Comparison of ENCODE assay signal across 20 cellular contexts in genomic region chr2:74017181-74017580, GRCh38. TPM values are rescaled to one million over a fixed set of nuclear protein-coding genes. Genes with fewer than 3 reads are reported as not detected.
DNase-seq lines count a peak whose midpoint lies in the region; ATAC-seq and TF ChIP-seq lines count a peak whose summit lies in the region.
"Had no signal": no experiment of that assay in that cellular context is flagged by ENCODE, and none has a peak within 500 bp of the region (broad histone marks: within the 10 kb centered on the region; RNA-seq: fewer than 3 reads in every experiment).

No MANE protein-coding gene starts in this region.

- H3K9me3 ChIP-seq in Caco-2, result no peaks in the 10 kb centered on the region; the same call in 1 of the 2 replicates
- H3K9me3 ChIP-seq: BE2C, tibial artery had no signal

- H3K36me3 ChIP-seq in Caco-2 (ENCODE audit: control insufficient read depth, insufficient read depth, low read length), result no peaks in the 10 kb centered on the region; the same call in 1 of the 2 replicates
- H3K36me3 ChIP-seq: BE2C, tibial artery had no signal

- H3K4me3 ChIP-seq in Caco-2 (ENCODE audit: low read depth, low read length), result no peak overlapping the region
- H3K4me3 ChIP-seq: tibial artery had no signal

- H3K4me3 Mint-ChIP-seq in natural killer cell treated with Interleukin-12 subunit alpha and Interleukin-12 subunit beta and Interleukin-15 and Interleukin-18, amount 100 ng/mL, for 72 hours, result no peak overlapping the region
- no peak overlapping the region for H3K4me3 Mint-ChIP-seq in mesothelial cell of epicardium
- no peak overlapping the region for H3K4me3 Mint-ChIP-seq in Caco-2 (ENCODE audit: unreplicated experiment)
- H3K4me3 Mint-ChIP-seq: T-helper 17 cell had no signal

- H3K9me3 Mint-ChIP-seq in natural killer cell treated with Interleukin-12 subunit alpha and Interleukin-12 subunit beta and Interleukin-15 and Interleukin-18, amount 100 ng/mL, for 72 hours, result no peaks in the 10 kb centered on the region
- no peaks in the 10 kb centered on the region for H3K9me3 Mint-ChIP-seq in mesothelial cell of epicardium
- no peaks in the 10 kb centered on the region for H3K9me3 Mint-ChIP-seq in Caco-2 (ENCODE audit: unreplicated experiment)

- CTCF ChIA-PET in Caco-2 (lab: Charles Lee), result no interaction called here

- POLR2A ChIA-PET in Caco-2 (lab: Charles Lee), result no interaction called here

- no peaks in the 10 kb centered on the region for H3K27me3 Mint-ChIP-seq in natural killer cell treated with Interleukin-12 subunit alpha and Interleukin-12 subunit beta and Interleukin-15 and Interleukin-18, amount 100 ng/mL, for 72 hours
- H3K27me3 Mint-ChIP-seq in mesothelial cell of epicardium (ENCODE audit: low read depth) (no peaks in the 10 kb centered on the region), Caco-2 (ENCODE audit: insufficient read depth, unreplicated experiment) (no peaks in the 10 kb centered on the region)
- H3K27me3 Mint-ChIP-seq: T-helper 17 cell had no signal

- H3K36me3 Mint-ChIP-seq in natural killer cell treated with Interleukin-12 subunit alpha and Interleukin-12 subunit beta and Interleukin-15 and Interleukin-18, amount 100 ng/mL, for 72 hours, result no peaks in the 10 kb centered on the region
- H3K36me3 Mint-ChIP-seq in mesothelial cell of epicardium (peaks cover 6% of the 10 kb centered on the region), Caco-2 (ENCODE audit: insufficient read depth, unreplicated experiment) (peaks cover 11% of the 10 kb centered on the region)

- ATAC-seq in GM18870 (IDR thresholded peaks at IDR 0.05; ENCODE audit: unreplicated experiment), result peak; percentile 47
- peak; percentile 42 for ATAC-seq in GM21367 (IDR thresholded peaks at IDR 0.05; ENCODE audit: unreplicated experiment)
- peak; percentile 44 for ATAC-seq in HG03045 (IDR thresholded peaks at IDR 0.05; ENCODE audit: unreplicated experiment)
- ATAC-seq in natural killer cell treated with Interleukin-12 subunit alpha and Interleukin-12 subunit beta and Interleukin-15 and Interleukin-18, amount 100 ng/mL, for 72 hours, result peak; percentile 72 to 84
- no peak for ATAC-seq in HG03097 (IDR thresholded peaks at IDR 0.05; ENCODE audit: low FRiP score, unreplicated experiment)
- ATAC-seq: activated CD4-positive, CD25-positive, alpha-beta regulatory T cell treated with anti-CD3 and anti-CD28 coated beads, Interleukin-2, amount 50 U/mL, for 24 hours; left cardiac atrium; T-helper 17 cell had no signal

- peaks cover 33 to 40% of the 10 kb centered on the region in 2 donors for H3K4me1 Mint-ChIP-seq in natural killer cell treated with Interleukin-12 subunit alpha and Interleukin-12 subunit beta and Interleukin-15 and Interleukin-18, amount 100 ng/mL, for 72 hours (ENCODE audit: low read depth in 2 of 2)
- H3K4me1 Mint-ChIP-seq in mesothelial cell of epicardium (peaks cover 17% of the 10 kb centered on the region), Caco-2 (ENCODE audit: low read depth, unreplicated experiment) (no peaks in the 10 kb centered on the region)

- H3K4me1 ChIP-seq in Caco-2, result no peaks in the 10 kb centered on the region

- DNase-seq in natural killer cell treated with Interleukin-12 subunit alpha and Interleukin-12 subunit beta and Interleukin-15 and Interleukin-18, amount 100 ng/mL, for 72 hours (ENCODE audit: low spot score), result peak; percentile 63
- DNase-seq in mesothelial cell of epicardium (ENCODE audit: low spot score in 2 of 2, unreplicated experiment in 2 of 2) (no peak), Caco-2 (no peak)
- DNase-seq: activated CD8-positive, alpha-beta memory T cell treated with anti-CD3 and anti-CD28 coated beads, Interleukin-2, amount 50 U/mL, for 4 hours; BE2C; DMS153; hypothalamus; Karpas-422; left cardiac atrium; NCI-H1436; NCI-H226; Right ventricle myocardium superior; stimulated activated CD4-positive, alpha-beta T cell treated with anti-CD3 and anti-CD28 coated beads, Interleukin-4, amount 100 ng/mL, for 24 hours; T-helper 17 cell; tibial artery had no signal

- H3K27ac Mint-ChIP-seq in natural killer cell treated with Interleukin-12 subunit alpha and Interleukin-12 subunit beta and Interleukin-15 and Interleukin-18, amount 100 ng/mL, for 72 hours, result peak overlapping the region; percentile 22 to 32
- H3K27ac Mint-ChIP-seq in mesothelial cell of epicardium (no peak overlapping the region), Caco-2 (ENCODE audit: unreplicated experiment) (no peak overlapping the region)
- H3K27ac Mint-ChIP-seq: T-helper 17 cell had no signal

- TF ChIP-seq CTCF in mesothelial cell of epicardium (IDR thresholded peaks at IDR 0.05; ENCODE audit: unreplicated experiment) (no peak), Caco-2 (IDR thresholded peaks at IDR 0.05; ENCODE audit: insufficient read depth in 1 of 2, low read depth in 1 of 2, low read length in 1 of 2, severe bottlenecking in 1 of 2, unreplicated experiment in 1 of 2) (no peak)

- intact Hi-C loops in Caco-2 (cut with micrococcal nuclease; ENCODE audit: unreplicated experiment), result no loop called here

- H3K27me3 ChIP-seq in Caco-2 (replicated peaks; ENCODE audit: control insufficient read depth, insufficient read depth, low read length), result no peaks in the 10 kb centered on the region
- H3K27me3 ChIP-seq: BE2C, tibial artery had no signal

- BruUV-seq in Caco-2 (replicated peaks; lab: Mats Ljungman, UMichigan), result no TSS peak

RNA-seq across cellular contexts. Expression of gene TET3, which starts 32.5 kb away (rescaled TPM):
- total RNA-seq in natural killer cell treated with Interleukin-12 subunit alpha and Interleukin-12 subunit beta and Interleukin-15 and Interleukin-18, amount 100 ng/mL, for 72 hours, result 10 to 100 TPM; 29.3 to 70.3 TPM
- total RNA-seq in mesothelial cell of epicardium (39.6 to 42.6 TPM (median 41.2 TPM) in 3 replicates), Caco-2 (2022) (27.5 and 27.8 TPM in 2 replicates)

Comparison
In these comparisons a context has a peak if more than half of its experiments do, and no peak if none do; other contexts are left out.
1. H3K27ac Mint-ChIP-seq: peak in natural killer cell treated with Interleukin-12 subunit alpha and Interleukin-12 subunit beta and Interleukin-15 and Interleukin-18, amount 100 ng/mL, for 72 hours (2 of 2); none in mesothelial cell of epicardium (single experiment) and Caco-2 (single experiment).